In genomic region chr12:11542599-11542998, GRCh38 we compare ENCODE assay signal across 18 cellular contexts.
"Had no signal": no experiment of that assay in that cellular context is flagged by ENCODE, and none has a peak within 500 bp of the region (broad histone marks: within the 10 kb centered on the region; RNA-seq: fewer than 3 reads in every experiment).

No MANE protein-coding gene starts in this region.

- H3K36me3 ChIP-seq: left lung, spleen, thoracic aorta, upper lobe of left lung, WERI-Rb-1 had no signal

- ATAC-seq: left lung; stimulated activated memory B cell treated with anti-CD40 and anti-IgM and Interleukin-4, amounts not matched to agents 10 μg/mL and 1 μg/mL and 100 μg/mL, for 72 hours had no signal

- DNase-seq: activated CD4-positive, alpha-beta memory T cell treated with anti-CD3 and anti-CD28 coated beads, Interleukin-2, amount 10 ng/mL, durations not matched to agents 7 days and 5 days; activated CD4-positive, alpha-beta T cell treated with anti-CD3 and anti-CD28 coated beads for 1 hour; activated naive CD4-positive, alpha-beta T cell treated with anti-CD3 and anti-CD28 coated beads, Interleukin-2, amount 50 U/mL, for 16 hours; activated T-cell treated with anti-CD3 and anti-CD28 coated beads, Interleukin-2, amount 50 U/mL, for 24 hours; effector CD4-positive, alpha-beta T cell; hypothalamus; kidney; left lung; midbrain; retina; spleen; stimulated activated CD4-positive, alpha-beta T cell treated with anti-CD3 and anti-CD28 coated beads, Interleukin-4, amount 100 ng/mL, for 4 hours; upper lobe of left lung; WERI-Rb-1 had no signal

- FAIRE-seq: frontal cortex, kidney had no signal

- H3K4me3 ChIP-seq: coronary artery, left lung, spleen, thoracic aorta, upper lobe of left lung had no signal

- H3K27ac ChIP-seq: coronary artery, left lung, spleen, thoracic aorta, upper lobe of left lung, WERI-Rb-1 had no signal

- H3K27me3 ChIP-seq: left lung, spleen, upper lobe of left lung had no signal

- H3K9me3 ChIP-seq: left lung, thoracic aorta, upper lobe of left lung had no signal
